In the genomic region with DNA sequence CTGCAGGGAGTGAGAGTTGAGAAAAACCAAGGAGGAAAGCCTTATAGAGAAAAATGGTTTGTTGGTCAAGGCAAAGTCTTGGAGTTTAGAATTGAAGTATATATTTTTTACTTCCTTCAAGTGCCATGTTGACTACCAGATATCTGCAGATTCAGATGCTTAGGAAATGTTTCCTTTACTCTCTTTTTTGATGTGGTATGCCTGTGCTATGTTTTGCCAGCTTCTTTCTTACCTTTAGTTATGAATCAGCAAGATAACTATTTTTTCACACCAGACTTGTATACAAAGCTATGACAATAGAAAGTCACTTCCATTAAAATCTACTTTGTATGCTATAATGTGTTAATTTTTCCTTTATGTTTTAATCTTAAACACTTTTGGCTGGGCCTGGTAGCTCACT, we compare ENCODE assay signal across 24 cellular contexts. TPM values are rescaled to one million over a fixed set of nuclear protein-coding genes. Genes with fewer than 3 reads are reported as not detected.
DNase-seq lines count a peak whose midpoint lies in the region; ATAC-seq and TF ChIP-seq lines count a peak whose summit lies in the region.
"Had no signal": no experiment of that assay in that cellular context is flagged by ENCODE, and none has a peak within 500 bp of the region (broad histone marks: within the 10 kb centered on the region; RNA-seq: fewer than 3 reads in every experiment).

No MANE protein-coding gene starts in this region.

- CTCF ChIA-PET in CD4-positive, alpha-beta T cell (lab: Charles Lee), result no interaction called here

- no peak overlapping the region for H3K9ac ChIP-seq in SU-DHL-6 (ENCODE audit: low read length)

- no peak for ATAC-seq in CD4-positive, alpha-beta T cell (ENCODE audit: poor library complexity)
- ATAC-seq: left lung; stimulated activated naive CD8-positive, alpha-beta T cell treated with anti-CD3 and anti-CD28 coated beads, Interleukin-15, amount 100 ng/mL, for 72 hours had no signal

- POLR2A ChIA-PET in CD4-positive, alpha-beta T cell (lab: Charles Lee), result interaction anchor here (0.6 to 1.3 kb wide), 3 partner anchors 249 to 1292 kb away, joined by 3 read pairs; a partner anchor contains a TSS

- no peak for TF ChIP-seq CTCF in CD4-positive, alpha-beta T cell (IDR thresholded peaks at IDR 0.05)
- TF ChIP-seq CTCF in SU-DHL-6 (IDR thresholded peaks at IDR 0.05; ENCODE audit: insufficient read depth, low read length, poor library complexity, severe bottlenecking), result no peak
- TF ChIP-seq CTCF in ovary (IDR thresholded peaks at IDR 0.05), result no peak
- no peak for TF ChIP-seq CTCF in GM10266 (IDR thresholded peaks at IDR 0.05; ENCODE audit: control insufficient read depth, insufficient read depth, low read depth, missing control alignments)

- H3K27me3 ChIP-seq in CD4-positive, alpha-beta T cell (ENCODE audit: control insufficient read depth, insufficient read depth, low read length), result no peaks in the 10 kb centered on the region
- H3K27me3 ChIP-seq in SU-DHL-6 (ENCODE audit: low read length) (no peaks in the 10 kb centered on the region), ovary (no peaks in the 10 kb centered on the region)
- H3K27me3 ChIP-seq: brain microvascular endothelial cell, left lung, thyroid gland had no signal

- intact Hi-C loops in activated CD4-positive, alpha-beta T cell treated with anti-CD3 and anti-CD28 coated beads, Interleukin-2, amount 10 ng/mL, durations not matched to agents 24 days and 14 days (cut with micrococcal nuclease), result loop anchor here (10.0 kb wide), 3 partner anchors 283 to 1597 kb away; a partner anchor contains a TSS
- intact Hi-C loops in CD4-positive, alpha-beta T cell (cut with DNase I, micrococcal nuclease), result loop anchor here (5.0 to 10.0 kb wide), 9 partner anchors 453 to 1553 kb away; a partner anchor contains a TSS
- intact Hi-C loops in activated T-helper 2 cell treated with anti-CD3 and anti-CD28 coated beads, Interferon-gamma antibody, Interleukin-2, Interleukin-4, amounts not matched to agents 10 μg/mL and 5 μg/mL and 100 μg/mL, durations not matched to agents 14 hours and 24 hours and 36 hours (cut with micrococcal nuclease), result loop anchor here (10.0 kb wide), 1 partner anchor 307 kb away; a partner anchor contains a TSS
- intact Hi-C loops in ovary (cut with DNase I), result no loop called here

- no peak for TF ChIP-seq POLR2A in ovary (IDR thresholded peaks at IDR 0.05)

- H3K36me3 ChIP-seq in SU-DHL-6 (ENCODE audit: low read length) (0 out of 2 replicates have a peak, but pooled peaks cover 3% of the 10 kb centered on the region), ovary (no peaks in the 10 kb centered on the region)
- H3K36me3 ChIP-seq: brain microvascular endothelial cell, left lung, thyroid gland had no signal

- H3K9me2 ChIP-seq in SU-DHL-6 (replicated peaks; ENCODE audit: insufficient read depth, low read length), result no peaks in the 10 kb centered on the region

- H3K27ac ChIP-seq in CD4-positive, alpha-beta T cell (ENCODE audit: low read depth, low read length), result no peak overlapping the region
- H3K27ac ChIP-seq in SU-DHL-6 (ENCODE audit: low read depth, low read length) (peak overlapping the region; percentile 21; the same call in 1 of the 2 replicates), ovary (no peak overlapping the region)
- H3K27ac ChIP-seq: brain microvascular endothelial cell, left lung, thyroid gland had no signal

- no peak overlapping the region for H2AFZ ChIP-seq in SU-DHL-6 (ENCODE audit: low read depth, low read length, severe bottlenecking)

- no peak for TF ChIP-seq EP300 in ovary (IDR thresholded peaks at IDR 0.05)

- H3K4me3 ChIP-seq in SU-DHL-6 (ENCODE audit: insufficient read depth, low read length, poor library complexity, severe bottlenecking) (no peak overlapping the region), ovary (no peak overlapping the region)
- H3K4me3 ChIP-seq: left lung, thyroid gland had no signal

- peaks cover 26% of the 10 kb centered on the region for H4K20me1 ChIP-seq in SU-DHL-6 (ENCODE audit: low read depth, low read length)

- peaks cover 55% of the 10 kb centered on the region for H3K4me1 Mint-ChIP-seq in activated CD4-positive, alpha-beta T cell treated with anti-CD3 and anti-CD28 coated beads, Interleukin-2, amount 10 ng/mL, durations not matched to agents 24 days and 14 days
- peaks cover 79% of the 10 kb centered on the region for H3K4me1 Mint-ChIP-seq in CD4-positive, alpha-beta T cell (ENCODE audit: low read depth)
- peaks cover 60% of the 10 kb centered on the region for H3K4me1 Mint-ChIP-seq in activated T-helper 2 cell treated with anti-CD3 and anti-CD28 coated beads, Interferon-gamma antibody, Interleukin-2, Interleukin-4, amounts not matched to agents 10 μg/mL and 5 μg/mL and 100 μg/mL, durations not matched to agents 14 hours and 24 hours and 36 hours (ENCODE audit: low read depth)

- H3K27me3 Mint-ChIP-seq in activated CD4-positive, alpha-beta T cell treated with anti-CD3 and anti-CD28 coated beads, Interleukin-2, amount 10 ng/mL, durations not matched to agents 24 days and 14 days, result no peaks in the 10 kb centered on the region
- H3K27me3 Mint-ChIP-seq in CD4-positive, alpha-beta T cell, result no peaks in the 10 kb centered on the region
- no peaks in the 10 kb centered on the region for H3K27me3 Mint-ChIP-seq in activated T-helper 2 cell treated with anti-CD3 and anti-CD28 coated beads, Interferon-gamma antibody, Interleukin-2, Interleukin-4, amounts not matched to agents 10 μg/mL and 5 μg/mL and 100 μg/mL, durations not matched to agents 14 hours and 24 hours and 36 hours (ENCODE audit: low read depth)
- H3K27me3 Mint-ChIP-seq: stimulated activated naive CD8-positive, alpha-beta T cell treated with anti-CD3 and anti-CD28 coated beads, Interleukin-15, amount 100 ng/mL, for 72 hours had no signal

- H3K79me2 ChIP-seq in SU-DHL-6 (ENCODE audit: insufficient read depth, low read length), result peaks cover 85% of the 10 kb centered on the region

- peaks cover 7% of the 10 kb centered on the region for H3K9me3 Mint-ChIP-seq in activated CD4-positive, alpha-beta T cell treated with anti-CD3 and anti-CD28 coated beads, Interleukin-2, amount 10 ng/mL, durations not matched to agents 24 days and 14 days
- H3K9me3 Mint-ChIP-seq in CD4-positive, alpha-beta T cell, result peaks cover 4% of the 10 kb centered on the region
- peaks cover 3% of the 10 kb centered on the region for H3K9me3 Mint-ChIP-seq in activated T-helper 2 cell treated with anti-CD3 and anti-CD28 coated beads, Interferon-gamma antibody, Interleukin-2, Interleukin-4, amounts not matched to agents 10 μg/mL and 5 μg/mL and 100 μg/mL, durations not matched to agents 14 hours and 24 hours and 36 hours
- H3K9me3 Mint-ChIP-seq: HFFc6 had no signal

- H3K4me2 ChIP-seq in SU-DHL-6 (ENCODE audit: low read depth, low read length, poor library complexity, severe bottlenecking), result peak overlapping the region; percentile 61

- DNase-seq in activated CD4-positive, alpha-beta T cell treated with anti-CD3 and anti-CD28 coated beads, Interleukin-2, amount 10 ng/mL, durations not matched to agents 24 days and 14 days, result no peak
- no peak for DNase-seq in activated CD4-positive, alpha-beta T cell treated with anti-CD3 and anti-CD28 coated beads for 48 hours
- no peak for DNase-seq in CD4-positive, alpha-beta T cell
- no peak for DNase-seq in activated T-helper 2 cell treated with anti-CD3 and anti-CD28 coated beads, Interferon-gamma antibody, Interleukin-2, Interleukin-4, amounts not matched to agents 10 μg/mL and 5 μg/mL and 100 μg/mL, durations not matched to agents 14 hours and 24 hours and 36 hours (ENCODE audit: low spot score)
- DNase-seq in ovary, result no peak
- no peak for DNase-seq in iPS-NIHi11 (ENCODE audit: low spot score)
- no peak for DNase-seq in GM10266 (ENCODE audit: extremely low spot score)
- DNase-seq: 8988T; brain microvascular endothelial cell; Caco-2; GF-D8; HFFc6; left lung; mesendoderm; NCI-H1417 treated with DMSO at 0.1 percent for 48 hours; NCI-H2081; NCI-H2227 treated with DMSO at 0.1 percent for 48 hours; NCI-H526 treated with DMSO at 0.1 percent for 48 hours; occipital lobe; SIG-M5; stimulated activated naive CD8-positive, alpha-beta T cell treated with anti-CD3 and anti-CD28 coated beads, Interleukin-15, amount 100 ng/mL, for 72 hours; SW 1271; thyroid gland had no signal

- H3K27ac Mint-ChIP-seq in activated CD4-positive, alpha-beta T cell treated with anti-CD3 and anti-CD28 coated beads, Interleukin-2, amount 10 ng/mL, durations not matched to agents 24 days and 14 days, result peak overlapping the region; percentile 94
- H3K27ac Mint-ChIP-seq in CD4-positive, alpha-beta T cell, result peak overlapping the region; percentile 52
- H3K27ac Mint-ChIP-seq in activated T-helper 2 cell treated with anti-CD3 and anti-CD28 coated beads, Interferon-gamma antibody, Interleukin-2, Interleukin-4, amounts not matched to agents 10 μg/mL and 5 μg/mL and 100 μg/mL, durations not matched to agents 14 hours and 24 hours and 36 hours, result peak overlapping the region; percentile 33
- H3K27ac Mint-ChIP-seq: HFFc6; stimulated activated naive CD8-positive, alpha-beta T cell treated with anti-CD3 and anti-CD28 coated beads, Interleukin-15, amount 100 ng/mL, for 72 hours had no signal

- peaks cover 7% of the 10 kb centered on the region for H3K4me1 ChIP-seq in ovary (ENCODE audit: insufficient read depth)
- H3K4me1 ChIP-seq: Caco-2 had no signal

- peaks cover 26% of the 10 kb centered on the region for H3K36me3 Mint-ChIP-seq in activated CD4-positive, alpha-beta T cell treated with anti-CD3 and anti-CD28 coated beads, Interleukin-2, amount 10 ng/mL, durations not matched to agents 24 days and 14 days (ENCODE audit: low read depth)
- H3K36me3 Mint-ChIP-seq in CD4-positive, alpha-beta T cell (ENCODE audit: low read depth), result peaks cover 19% of the 10 kb centered on the region
- peaks cover 22% of the 10 kb centered on the region for H3K36me3 Mint-ChIP-seq in activated T-helper 2 cell treated with anti-CD3 and anti-CD28 coated beads, Interferon-gamma antibody, Interleukin-2, Interleukin-4, amounts not matched to agents 10 μg/mL and 5 μg/mL and 100 μg/mL, durations not matched to agents 14 hours and 24 hours and 36 hours (ENCODE audit: low read depth)

- H3K9me3 ChIP-seq in CD4-positive, alpha-beta T cell (ENCODE audit: control insufficient read depth, low read length), result no peaks in the 10 kb centered on the region
- no peaks in the 10 kb centered on the region for H3K9me3 ChIP-seq in SU-DHL-6 (ENCODE audit: insufficient read depth, low read length)
- H3K9me3 ChIP-seq in ovary, result no peaks in the 10 kb centered on the region
- H3K9me3 ChIP-seq: Caco-2, left lung, thyroid gland had no signal

- peaks cover 8% of the 10 kb centered on the region for H3F3A ChIP-seq in SU-DHL-6 (ENCODE audit: insufficient read depth)

- peak overlapping the region; percentile 63 for H3K4me3 Mint-ChIP-seq in activated CD4-positive, alpha-beta T cell treated with anti-CD3 and anti-CD28 coated beads, Interleukin-2, amount 10 ng/mL, durations not matched to agents 24 days and 14 days
- H3K4me3 Mint-ChIP-seq in CD4-positive, alpha-beta T cell, result peak overlapping the region; percentile 75
- H3K4me3 Mint-ChIP-seq in activated T-helper 2 cell treated with anti-CD3 and anti-CD28 coated beads, Interferon-gamma antibody, Interleukin-2, Interleukin-4, amounts not matched to agents 10 μg/mL and 5 μg/mL and 100 μg/mL, durations not matched to agents 14 hours and 24 hours and 36 hours (ENCODE audit: low read depth), result no peak overlapping the region
- H3K4me3 Mint-ChIP-seq: HFFc6 had no signal

RNA-seq across cellular contexts. Expression of a gene that starts 3.6 kb away (rescaled TPM):
- total RNA-seq in activated CD4-positive, alpha-beta T cell treated with anti-CD3 and anti-CD28 coated beads, Interleukin-2, amount 10 ng/mL, durations not matched to agents 24 days and 14 days, result 17.6 and 19.3 TPM in 2 replicates
- 10 to 100 TPM; 12.7 to 13.7 TPM for total RNA-seq in CD4-positive, alpha-beta T cell
- total RNA-seq in activated T-helper 2 cell treated with anti-CD3 and anti-CD28 coated beads, Interferon-gamma antibody, Interleukin-2, Interleukin-4, amounts not matched to agents 10 μg/mL and 5 μg/mL and 100 μg/mL, durations not matched to agents 14 hours and 24 hours and 36 hours, result 17.9 and 18.4 TPM in 2 replicates
- total RNA-seq in ovary, result 10 to 100 TPM in 2 of 7 donors, 1 to 10 TPM in 5; 7.4 to 10.8 (median 9.3) TPM
- polyA plus RNA-seq in ovary, result 1 to 10 TPM; 8.7 to 8.8 TPM

Comparison
In these comparisons a context has a peak if more than half of its experiments do, and no peak if none do; other contexts are left out.
1. H3K27ac Mint-ChIP-seq: peak in every context shown above with its lines; median percentile 94 in activated CD4-positive, alpha-beta T cell treated with anti-CD3 and anti-CD28 coated beads, Interleukin-2, amount 10 ng/mL, durations not matched to agents 24 days and 14 days; 52 in CD4-positive, alpha-beta T cell; 33 in activated T-helper 2 cell treated with anti-CD3 and anti-CD28 coated beads, Interferon-gamma antibody, Interleukin-2, Interleukin-4, amounts not matched to agents 10 μg/mL and 5 μg/mL and 100 μg/mL, durations not matched to agents 14 hours and 24 hours and 36 hours.
2. intact Hi-C loops: an anchor here in activated CD4-positive, alpha-beta T cell treated with anti-CD3 and anti-CD28 coated beads, Interleukin-2, amount 10 ng/mL, durations not matched to agents 24 days and 14 days (10.0 kb wide), CD4-positive, alpha-beta T cell (5.0 to 10.0 kb wide) and activated T-helper 2 cell treated with anti-CD3 and anti-CD28 coated beads, Interferon-gamma antibody, Interleukin-2, Interleukin-4, amounts not matched to agents 10 μg/mL and 5 μg/mL and 100 μg/mL, durations not matched to agents 14 hours and 24 hours and 36 hours (10.0 kb wide); none called in ovary.